9 cellular contexts compared by ENCODE assay signal in the genomic region with DNA sequence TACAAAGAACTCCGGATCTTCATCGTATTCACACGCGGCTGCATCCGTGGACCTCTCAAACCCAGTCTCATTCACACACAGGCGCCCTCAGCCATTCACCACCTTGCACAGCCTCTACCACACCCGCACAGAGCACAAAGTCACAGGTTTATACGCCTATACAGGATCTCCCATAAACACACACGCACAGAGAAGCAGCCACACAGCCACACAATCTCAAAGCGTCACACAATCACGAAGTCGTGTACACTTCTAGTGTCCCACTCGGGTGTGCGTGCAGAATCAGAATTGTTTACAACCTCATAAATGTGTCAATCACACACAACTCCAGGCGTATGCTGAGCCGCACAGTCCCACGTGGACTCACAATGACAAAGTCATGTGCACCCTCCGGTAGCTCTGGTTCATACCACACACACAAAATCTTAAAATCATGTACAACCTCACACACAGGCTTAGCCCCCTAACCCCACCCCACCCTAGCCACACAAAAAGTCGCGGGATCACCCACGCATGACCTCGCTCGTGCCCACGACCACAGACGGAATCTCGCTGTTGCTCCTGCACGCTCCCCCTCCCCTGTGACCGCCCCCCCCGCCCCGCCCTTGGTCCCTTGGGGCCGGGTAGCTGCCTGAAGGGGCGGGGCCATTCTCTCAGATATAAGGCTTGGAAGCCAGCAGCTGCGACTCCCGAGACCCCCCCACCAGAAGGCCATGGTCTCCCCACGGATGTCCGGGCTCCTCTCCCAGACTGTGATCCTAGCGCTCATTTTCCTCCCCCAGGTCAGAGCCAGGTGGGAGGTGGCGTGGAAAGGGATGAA. TPM values are rescaled to one million over a fixed set of nuclear protein-coding genes. Genes with fewer than 3 reads are reported as not detected.
DNase-seq lines count a peak whose midpoint lies in the region; ATAC-seq, FAIRE-seq and TF ChIP-seq lines count a peak whose summit lies in the region.
"Had no signal": no experiment of that assay in that cellular context is flagged by ENCODE, and none has a peak within 500 bp of the region (broad histone marks: within the 10 kb centered on the region; RNA-seq: fewer than 3 reads in every experiment).

DLL3 (plus strand) TSS at position 686 of the 820 bp plus-strand sequence; CDS start at position 714, 28 bp downstream.

- peak within 1 kb of the TSS; percentile 68 for H2AFZ ChIP-seq in endothelial cell of umbilical vein (ENCODE audit: low read depth, low read length)

- peaks cover 68 to 75% (median 69%) of the 10 kb centered on the region in 3 donors for H3K27me3 Mint-ChIP-seq in CD14-positive monocyte (ENCODE audit: low read depth in 3 of 3)

- peaks cover 0 to 26% (median 7%) of the 10 kb centered on the region in 7 donors for H3K9me3 Mint-ChIP-seq in CD14-positive monocyte

- H3K4me1 Mint-ChIP-seq in CD14-positive monocyte = peaks cover 11% of the 10 kb centered on the region

- no peaks in the 10 kb centered on the region for H3K4me1 ChIP-seq in RWPE2 (ENCODE audit: insufficient read depth, poor library complexity, severe bottlenecking)
- H3K4me1 ChIP-seq in endothelial cell of umbilical vein (ENCODE audit: control insufficient read depth, extremely low read depth, insufficient read depth, low read length) = peaks cover 9% of the 10 kb centered on the region
- peaks cover 14 to 33% (median 28%) of the 10 kb centered on the region in 6 donors for H3K4me1 ChIP-seq in spleen

- TF ChIP-seq EP300 in Ishikawa (IDR thresholded peaks at IDR 0.05; ENCODE audit: borderline replicate concordance) = no peak

- 1 to 2% (median 2%) methylated on average over 37 to 38 of the region's 38 CpGs for WGBS in spleen, 5 donors

- dilution Hi-C loops in endothelial cell of umbilical vein (cut with MboI; ENCODE audit: extremely low pct_ligation_motif_present, low sequenced_read_pairs) = no loop called here

- no peaks in the 10 kb centered on the region for H4K20me1 ChIP-seq in endothelial cell of umbilical vein (replicated peaks; ENCODE audit: control insufficient read depth, extremely low read depth, insufficient read depth, low read length)

- peaks cover 0 to 11% of the 10 kb centered on the region in 2 donors for H3K36me3 Mint-ChIP-seq in CD14-positive monocyte

- H3K36me3 ChIP-seq in RWPE2 (ENCODE audit: low read depth) (no peaks in the 10 kb centered on the region), endothelial cell of umbilical vein (ENCODE audit: control insufficient read depth in 2 of 2, extremely low read depth in 1 of 2, insufficient read depth in 2 of 2, low read length in 2 of 2) (no peaks in the 10 kb centered on the region), spleen (no peaks in the 10 kb centered on the region)

- ATAC-seq in RWPE2 (ENCODE audit: low read depth) = peak; percentile 26; the same call in 2 of the 3 replicates

- DNase-seq in CD14-positive monocyte (ENCODE audit: low spot score) (no peak), RWPE2 (ENCODE audit: low spot score) (no peak), endothelial cell of umbilical vein (ENCODE audit: low read depth, low spot score) (peak; percentile 34), spleen (no peak), cerebellar cortex (ENCODE audit: low spot score) (no peak)
- no peak for DNase-seq in stimulated activated CD4-positive, alpha-beta T cell treated with anti-CD3 and anti-CD28 coated beads, Interleukin-1b, Interleukin-23, amount 100 ng/mL, for 48 hours
- no peak for DNase-seq in stimulated activated CD4-positive, alpha-beta T cell treated with anti-CD3 and anti-CD28 coated beads, Interleukin-4, amount 100 ng/mL, for 4 hours

- H3K9me3 ChIP-seq in RWPE2 (ENCODE audit: severe bottlenecking) (no peaks in the 10 kb centered on the region), endothelial cell of umbilical vein (replicated peaks; ENCODE audit: control insufficient read depth, insufficient read depth, low read length) (no peaks in the 10 kb centered on the region), spleen (no peaks in the 10 kb centered on the region)

- H3K9ac ChIP-seq in endothelial cell of umbilical vein (replicated peaks; ENCODE audit: extremely low read depth, insufficient read depth, low read length) = no peak within 1 kb of the TSS

- TF ChIP-seq CTCF in CD14-positive monocyte (IDR thresholded peaks at IDR 0.05) (no peak), RWPE2 (IDR thresholded peaks at IDR 0.05; ENCODE audit: poor library complexity, severe bottlenecking) (no peak), endothelial cell of umbilical vein (IDR thresholded peaks at IDR 0.05; ENCODE audit: extremely low read depth in 1 of 2, insufficient read depth in 1 of 2, low read depth in 1 of 2, low read length in 2 of 2) (no peak), spleen (IDR thresholded peaks at IDR 0.05 in 8 of 11, conservative IDR thresholded peaks at IDR 0.05 in 3 of 11) (no peak)

- peaks cover 33% of the 10 kb centered on the region for H3K27me3 ChIP-seq in RWPE2 (ENCODE audit: insufficient read depth, poor library complexity, severe bottlenecking)
- H3K27me3 ChIP-seq in endothelial cell of umbilical vein (ENCODE audit: control insufficient read depth in 2 of 2, insufficient read depth in 2 of 2, low read length in 2 of 2) = peaks cover 25 to 27% of the 10 kb centered on the region in 2 experiments
- peaks cover 3 to 82% (median 48%) of the 10 kb centered on the region in 7 donors for H3K27me3 ChIP-seq in spleen (replicated peaks in 1 of 7)

- H3K27ac ChIP-seq in RWPE2 (ENCODE audit: poor library complexity, severe bottlenecking) (no peak within 1 kb of the TSS), endothelial cell of umbilical vein (ENCODE audit: insufficient read depth, low read depth, low read length) (no peak within 1 kb of the TSS), spleen (no peak within 1 kb of the TSS)

- no peak within 1 kb of the TSS for H3K4me3 ChIP-seq in RWPE2 (ENCODE audit: severe bottlenecking)
- H3K4me3 ChIP-seq in endothelial cell of umbilical vein (replicated peaks in 1 of 3; ENCODE audit: insufficient read depth in 1 of 3, low read depth in 1 of 3, low read length in 3 of 3) = peak within 1 kb of the TSS in 2 of 3 experiments; percentile 9 to 19
- H3K4me3 ChIP-seq in spleen = peak within 1 kb of the TSS in 7 of 8 donors; percentile 20 to 65 (median 26)

- TF ChIP-seq POLR2A in endothelial cell of umbilical vein (IDR thresholded peaks at IDR 0.05; ENCODE audit: low read depth, low read length) (no peak), spleen (IDR thresholded peaks at IDR 0.05) (no peak)

- H3K27ac Mint-ChIP-seq in CD14-positive monocyte = peak within 1 kb of the TSS in 2 of 7 donors; percentile 16 to 33

- POLR2A ChIA-PET in endothelial cell of umbilical vein (lab: Charles Lee) = interaction anchor here (0.6 to 0.7 kb wide), 2 partner anchors 28 to 38 kb away, joined by 3 read pairs; no protein-coding TSS in a partner anchor

- no peaks in the 10 kb centered on the region for H3K9me1 ChIP-seq in endothelial cell of umbilical vein (replicated peaks; ENCODE audit: control insufficient read depth, extremely low read depth, insufficient read depth, low read length)

- peak within 1 kb of the TSS; percentile 61 for H3K4me2 ChIP-seq in endothelial cell of umbilical vein (ENCODE audit: insufficient read depth, low read length)

- no peak for TF ChIP-seq RAD21 in Ishikawa (IDR thresholded peaks at IDR 0.05; ENCODE audit: low read depth)

- intact Hi-C loops in CD14-positive monocyte (cut with micrococcal nuclease) (loop anchor here in 1 of 2 donors (10.0 kb wide), 1 partner anchor 176 kb away; no protein-coding TSS in a partner anchor), endothelial cell of umbilical vein (cut with micrococcal nuclease) (loop anchor here (1.0 to 2.0 kb wide), 2 partner anchors 18 to 34 kb away; partner anchors contain the start of genes EID2B and TIMM50), spleen (cut with DNase I; ENCODE audit: low total_unique reads) (no loop called here)

- H3K79me2 ChIP-seq in endothelial cell of umbilical vein (ENCODE audit: control insufficient read depth, insufficient read depth, low read length) = no peaks in the 10 kb centered on the region

- CTCF ChIA-PET in endothelial cell of umbilical vein (lab: Charles Lee) = interaction anchor here (0.7 to 2.2 kb wide), 13 partner anchors 10 to 294 kb away, joined by 3 to 14 read pairs (median 5); partner anchors contain the start of genes EID2 and EID2B

- peak within 1 kb of the TSS; percentile 34 to 86 for H3K4me3 Mint-ChIP-seq in CD14-positive monocyte

- BruUV-seq in endothelial cell of umbilical vein (replicated peaks; lab: Mats Ljungman, UMichigan) = no TSS peak

- FAIRE-seq in endothelial cell of umbilical vein (lab: Jason Lieb, UNC) = no peak
- FAIRE-seq: colon had no signal

TF ChIP-seq in Ishikawa, 13 proteins besides CTCF, POLR2A, EP300 and RAD21 (continues in another document):
- peak; percentile 41; the same call in 1 of the 2 replicates for TF ChIP-seq USF1 (IDR thresholded peaks at IDR 0.05)
- TF ChIP-seq CEBPB (IDR thresholded peaks at IDR 0.05) = no peak

TF ChIP-seq in endothelial cell of umbilical vein, 7 proteins besides CTCF, POLR2A, EP300 and RAD21:
- TF ChIP-seq MYC (IDR thresholded peaks at IDR 0.05; ENCODE audit: low read depth, low read length) (no peak), EZH2 (IDR thresholded peaks at IDR 0.05; ENCODE audit: borderline replicate concordance, low read depth, low read length, severe bottlenecking) (peak; percentile 57), MAX (IDR thresholded peaks at IDR 0.05; ENCODE audit: insufficient read depth, insufficient read length) (peak; percentile 37)

RNA-seq across cellular contexts. Expression of gene DLL3, which starts in this region (rescaled TPM):
- polyA plus RNA-seq in CD14-positive monocyte (not detected), endothelial cell of umbilical vein (0.73 and 0.89 TPM in 2 replicates), spleen (under 1 TPM; 0.52 to 0.68 (median 0.58) TPM)
- total RNA-seq in endothelial cell of umbilical vein (0.40 and 0.55 TPM in 2 replicates), spleen (under 1 TPM in 2 of 7 donors, not detected in 5; 0.16 to 0.27 TPM)
- 0.41 and 0.42 TPM in 2 replicates for polyA plus RNA-seq in endothelial cell of umbilical vein (2011; cell fraction: cytosol; rRNA removed)
- polyA plus RNA-seq in endothelial cell of umbilical vein (2011; cell fraction: nucleus; rRNA removed) = 0.11 and 0.21 TPM in 2 replicates
- 0.87 and 1.3 TPM in 2 replicates for polyA plus RNA-seq in endothelial cell of umbilical vein (2012)
- 0.17 and 0.22 TPM in 2 replicates for polyA minus RNA-seq in endothelial cell of umbilical vein
- polyA minus RNA-seq in endothelial cell of umbilical vein (2011; cell fraction: cytosol; rRNA and poly(A)+ RNA removed) = 0.41 TPM
- not detected in 2 replicates for polyA minus RNA-seq in endothelial cell of umbilical vein (2011; cell fraction: nucleus; rRNA and poly(A)+ RNA removed)
